In the genomic region with DNA sequence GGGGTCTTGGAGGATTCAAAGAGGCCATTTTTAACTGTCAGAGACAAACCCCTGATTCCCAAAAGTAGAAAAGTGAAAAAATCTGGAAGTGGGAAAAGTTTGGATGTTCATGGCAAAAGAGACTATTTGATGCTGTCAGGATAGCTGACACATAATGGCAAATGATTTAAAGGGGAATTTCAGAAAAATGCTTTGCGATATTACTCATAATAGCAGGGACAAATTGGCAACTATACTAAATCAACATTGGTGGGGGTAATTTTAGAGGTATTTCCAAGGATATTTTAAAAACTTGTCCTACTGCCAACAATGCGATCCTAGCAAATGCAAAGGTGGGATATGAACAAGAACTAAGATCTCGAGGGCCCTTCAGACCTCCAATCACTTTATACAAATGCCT, we compare ENCODE assay signal across 1 cellular context.
TF ChIP-seq lines count a peak whose summit lies in the region.

No MANE protein-coding gene starts in this region.

TF ChIP-seq in endothelial cell of umbilical vein, 7 proteins besides CTCF, POLR2A, EP300 and RAD21:
- TF ChIP-seq JUN (IDR thresholded peaks at IDR 0.05; ENCODE audit: borderline replicate concordance, insufficient read depth, insufficient read length, low read depth) (no peak), FOS (IDR thresholded peaks at IDR 0.05; ENCODE audit: borderline replicate concordance, insufficient read depth, low read length) (peak; percentile 8)
TF ChIP-seq in endothelial cell of umbilical vein: peak in this region for 1.
